1 cellular context compared by ENCODE assay signal in genomic region chr3:162605651-162606204, GRCh38.
TF ChIP-seq lines count a peak whose summit lies in the region.

No MANE protein-coding gene starts in this region.

TF ChIP-seq in WTC11, 78 proteins besides CTCF, POLR2A, EP300 and RAD21:
- TF ChIP-seq, protein P1, sequence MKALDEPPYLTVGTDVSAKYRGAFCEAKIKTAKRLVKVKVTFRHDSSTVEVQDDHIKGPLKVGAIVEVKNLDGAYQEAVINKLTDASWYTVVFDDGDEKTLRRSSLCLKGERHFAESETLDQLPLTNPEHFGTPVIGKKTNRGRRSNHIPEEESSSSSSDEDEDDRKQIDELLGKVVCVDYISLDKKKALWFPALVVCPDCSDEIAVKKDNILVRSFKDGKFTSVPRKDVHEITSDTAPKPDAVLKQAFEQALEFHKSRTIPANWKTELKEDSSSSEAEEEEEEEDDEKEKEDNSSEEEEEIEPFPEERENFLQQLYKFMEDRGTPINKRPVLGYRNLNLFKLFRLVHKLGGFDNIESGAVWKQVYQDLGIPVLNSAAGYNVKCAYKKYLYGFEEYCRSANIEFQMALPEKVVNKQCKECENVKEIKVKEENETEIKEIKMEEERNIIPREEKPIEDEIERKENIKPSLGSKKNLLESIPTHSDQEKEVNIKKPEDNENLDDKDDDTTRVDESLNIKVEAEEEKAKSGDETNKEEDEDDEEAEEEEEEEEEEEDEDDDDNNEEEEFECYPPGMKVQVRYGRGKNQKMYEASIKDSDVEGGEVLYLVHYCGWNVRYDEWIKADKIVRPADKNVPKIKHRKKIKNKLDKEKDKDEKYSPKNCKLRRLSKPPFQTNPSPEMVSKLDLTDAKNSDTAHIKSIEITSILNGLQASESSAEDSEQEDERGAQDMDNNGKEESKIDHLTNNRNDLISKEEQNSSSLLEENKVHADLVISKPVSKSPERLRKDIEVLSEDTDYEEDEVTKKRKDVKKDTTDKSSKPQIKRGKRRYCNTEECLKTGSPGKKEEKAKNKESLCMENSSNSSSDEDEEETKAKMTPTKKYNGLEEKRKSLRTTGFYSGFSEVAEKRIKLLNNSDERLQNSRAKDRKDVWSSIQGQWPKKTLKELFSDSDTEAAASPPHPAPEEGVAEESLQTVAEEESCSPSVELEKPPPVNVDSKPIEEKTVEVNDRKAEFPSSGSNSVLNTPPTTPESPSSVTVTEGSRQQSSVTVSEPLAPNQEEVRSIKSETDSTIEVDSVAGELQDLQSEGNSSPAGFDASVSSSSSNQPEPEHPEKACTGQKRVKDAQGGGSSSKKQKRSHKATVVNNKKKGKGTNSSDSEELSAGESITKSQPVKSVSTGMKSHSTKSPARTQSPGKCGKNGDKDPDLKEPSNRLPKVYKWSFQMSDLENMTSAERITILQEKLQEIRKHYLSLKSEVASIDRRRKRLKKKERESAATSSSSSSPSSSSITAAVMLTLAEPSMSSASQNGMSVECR (CRISPR knock-in tag; IDR thresholded peaks at IDR 0.05; ENCODE audit: borderline replicate concordance), result no peak
- TF ChIP-seq MYBL2 (CRISPR knock-in tag; IDR thresholded peaks at IDR 0.05), result no peak
- TF ChIP-seq CBFB (CRISPR knock-in tag; IDR thresholded peaks at IDR 0.05; ENCODE audit: low read depth), result no peak
- TF ChIP-seq TCF7 (CRISPR knock-in tag; IDR thresholded peaks at IDR 0.05; ENCODE audit: low read depth), result no peak
- TF ChIP-seq ZNF512 (CRISPR knock-in tag; IDR thresholded peaks at IDR 0.05; ENCODE audit: borderline replicate concordance), result no peak
- no peak for TF ChIP-seq ZNF121 (CRISPR knock-in tag; IDR thresholded peaks at IDR 0.05)
- no peak for TF ChIP-seq RELA (CRISPR knock-in tag; IDR thresholded peaks at IDR 0.05; ENCODE audit: borderline replicate concordance)
- no peak for TF ChIP-seq HMGA2 (CRISPR knock-in tag; IDR thresholded peaks at IDR 0.05)
- no peak for TF ChIP-seq GTF2I (CRISPR knock-in tag; conservative IDR thresholded peaks at IDR 0.05)
- TF ChIP-seq, protein P2, sequence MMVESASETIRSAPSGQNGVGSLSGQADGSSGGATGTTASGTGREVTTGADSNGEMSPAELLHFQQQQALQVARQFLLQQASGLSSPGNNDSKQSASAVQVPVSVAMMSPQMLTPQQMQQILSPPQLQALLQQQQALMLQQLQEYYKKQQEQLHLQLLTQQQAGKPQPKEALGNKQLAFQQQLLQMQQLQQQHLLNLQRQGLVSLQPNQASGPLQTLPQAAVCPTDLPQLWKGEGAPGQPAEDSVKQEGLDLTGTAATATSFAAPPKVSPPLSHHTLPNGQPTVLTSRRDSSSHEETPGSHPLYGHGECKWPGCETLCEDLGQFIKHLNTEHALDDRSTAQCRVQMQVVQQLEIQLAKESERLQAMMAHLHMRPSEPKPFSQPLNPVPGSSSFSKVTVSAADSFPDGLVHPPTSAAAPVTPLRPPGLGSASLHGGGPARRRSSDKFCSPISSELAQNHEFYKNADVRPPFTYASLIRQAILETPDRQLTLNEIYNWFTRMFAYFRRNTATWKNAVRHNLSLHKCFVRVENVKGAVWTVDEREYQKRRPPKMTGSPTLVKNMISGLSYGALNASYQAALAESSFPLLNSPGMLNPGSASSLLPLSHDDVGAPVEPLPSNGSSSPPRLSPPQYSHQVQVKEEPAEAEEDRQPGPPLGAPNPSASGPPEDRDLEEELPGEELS (CRISPR knock-in tag; IDR thresholded peaks at IDR 0.05), result no peak
